In the genomic region with DNA sequence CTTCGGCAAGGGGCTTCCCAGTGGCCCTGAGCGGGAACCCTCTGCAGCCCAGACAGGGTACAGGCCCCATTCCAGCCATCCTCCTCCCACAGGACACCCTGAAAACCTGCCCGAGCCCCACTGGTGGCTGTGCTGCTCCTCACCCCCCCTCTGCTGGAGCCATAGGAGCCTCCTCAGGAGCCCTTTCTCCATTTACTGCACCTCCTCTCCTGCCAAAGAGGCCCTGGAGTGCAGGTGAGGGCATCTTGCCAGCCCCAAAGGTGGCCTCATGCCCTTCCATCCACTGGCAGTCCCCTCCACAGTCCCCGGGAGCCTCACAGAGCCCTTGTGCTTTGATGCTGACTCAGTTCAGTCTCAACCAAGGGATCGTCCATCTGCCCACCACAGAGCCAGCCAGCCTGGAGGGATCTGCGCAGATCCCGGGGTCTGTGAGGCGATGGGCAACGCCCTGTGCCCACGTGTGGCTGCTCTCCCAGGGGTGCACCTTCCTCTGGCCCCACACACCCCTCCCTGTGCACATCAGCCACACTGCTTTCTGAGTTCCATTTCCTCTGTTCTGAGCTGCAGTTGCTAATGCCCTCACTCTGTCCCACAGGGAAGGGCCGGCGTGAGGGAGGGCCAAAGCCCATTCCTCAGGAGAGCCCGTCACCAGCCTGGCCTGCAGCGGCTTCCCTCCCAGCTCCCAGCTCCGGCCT, we compare ENCODE assay signal across 20 cellular contexts.
A peak's percentile ranks its signal among the peaks of the same experiment; 100 is the strongest.
DNase-seq lines count a peak whose midpoint lies in the region; ATAC-seq and TF ChIP-seq lines count a peak whose summit lies in the region.
"Had no signal": no experiment of that assay in that cellular context is flagged by ENCODE, and none has a peak within 500 bp of the region (broad histone marks: within the 10 kb centered on the region; RNA-seq: fewer than 3 reads in every experiment).

No MANE protein-coding gene starts in this region.

- WGBS in upper lobe of left lung, 2 donors: 87 to 98% methylated on average over 9 to 15 of the region's 15 CpGs

- no peaks in the 10 kb centered on the region for H3K36me3 ChIP-seq in upper lobe of left lung
- H3K36me3 ChIP-seq: neutrophil had no signal

- H3K27me3 Mint-ChIP-seq in osteocyte (ENCODE audit: unreplicated experiment): no peaks in the 10 kb centered on the region
- H3K27me3 Mint-ChIP-seq in activated CD4-positive, alpha-beta T cell treated with anti-CD3 and anti-CD28 coated beads, Interleukin-2, amount 10 ng/mL, durations not matched to agents 24 days and 14 days: no peaks in the 10 kb centered on the region
- H3K27me3 Mint-ChIP-seq: B cell had no signal

- no peak for TF ChIP-seq EP300 in upper lobe of left lung (IDR thresholded peaks at IDR 0.05)

- H3K9me3 Mint-ChIP-seq in osteocyte (ENCODE audit: unreplicated experiment): peaks cover 14% of the 10 kb centered on the region
- no peaks in the 10 kb centered on the region for H3K9me3 Mint-ChIP-seq in activated CD4-positive, alpha-beta T cell treated with anti-CD3 and anti-CD28 coated beads, Interleukin-2, amount 10 ng/mL, durations not matched to agents 24 days and 14 days
- H3K9me3 Mint-ChIP-seq: activated naive CD8-positive, alpha-beta T cell treated with anti-CD3 and anti-CD28 coated beads, Interleukin-2, amount 10 ng/mL, durations not matched to agents 7 days and 5 days had no signal

- H3K36me3 Mint-ChIP-seq in osteocyte (ENCODE audit: unreplicated experiment): no peaks in the 10 kb centered on the region
- no peaks in the 10 kb centered on the region for H3K36me3 Mint-ChIP-seq in activated CD4-positive, alpha-beta T cell treated with anti-CD3 and anti-CD28 coated beads, Interleukin-2, amount 10 ng/mL, durations not matched to agents 24 days and 14 days (ENCODE audit: low read depth)
- H3K36me3 Mint-ChIP-seq: activated naive CD8-positive, alpha-beta T cell treated with anti-CD3 and anti-CD28 coated beads, Interleukin-2, amount 10 ng/mL, durations not matched to agents 7 days and 5 days had no signal

- H3K27ac Mint-ChIP-seq in osteocyte (ENCODE audit: unreplicated experiment): no peak overlapping the region
- H3K27ac Mint-ChIP-seq in activated CD4-positive, alpha-beta T cell treated with anti-CD3 and anti-CD28 coated beads, Interleukin-2, amount 10 ng/mL, durations not matched to agents 24 days and 14 days: no peak overlapping the region
- H3K27ac Mint-ChIP-seq: activated naive CD8-positive, alpha-beta T cell treated with anti-CD3 and anti-CD28 coated beads, Interleukin-2, amount 10 ng/mL, durations not matched to agents 7 days and 5 days; B cell had no signal

- TF ChIP-seq POLR2A in upper lobe of left lung (IDR thresholded peaks at IDR 0.05): no peak

- no peak overlapping the region for H3K27ac ChIP-seq in upper lobe of left lung
- H3K27ac ChIP-seq: body of pancreas, neutrophil had no signal

- H3K4me3 ChIP-seq in upper lobe of left lung: no peak overlapping the region
- H3K4me3 ChIP-seq: body of pancreas had no signal

- H3K4me1 Mint-ChIP-seq in osteocyte (ENCODE audit: unreplicated experiment): no peaks in the 10 kb centered on the region
- H3K4me1 Mint-ChIP-seq in activated CD4-positive, alpha-beta T cell treated with anti-CD3 and anti-CD28 coated beads, Interleukin-2, amount 10 ng/mL, durations not matched to agents 24 days and 14 days: no peaks in the 10 kb centered on the region
- H3K4me1 Mint-ChIP-seq: B cell had no signal

- ATAC-seq in activated CD4-positive, CD25-positive, alpha-beta regulatory T cell treated with anti-CD3 and anti-CD28 coated beads, Interleukin-2, amount 50 U/mL, for 24 hours: no peak
- peak; percentile 9 to 17 for ATAC-seq in upper lobe of left lung (ENCODE audit: low FRiP score in 2 of 2)
- ATAC-seq: body of pancreas had no signal

- H3K9me3 ChIP-seq in upper lobe of left lung: no peaks in the 10 kb centered on the region
- H3K9me3 ChIP-seq: body of pancreas, Caco-2, neutrophil had no signal

- no peaks in the 10 kb centered on the region for H3K27me3 ChIP-seq in upper lobe of left lung
- H3K27me3 ChIP-seq: body of pancreas, neutrophil had no signal

- no peak overlapping the region for H3K4me3 Mint-ChIP-seq in osteocyte (ENCODE audit: unreplicated experiment)
- H3K4me3 Mint-ChIP-seq in activated CD4-positive, alpha-beta T cell treated with anti-CD3 and anti-CD28 coated beads, Interleukin-2, amount 10 ng/mL, durations not matched to agents 24 days and 14 days: no peak overlapping the region
- H3K4me3 Mint-ChIP-seq: activated naive CD8-positive, alpha-beta T cell treated with anti-CD3 and anti-CD28 coated beads, Interleukin-2, amount 10 ng/mL, durations not matched to agents 7 days and 5 days; B cell had no signal

- TF ChIP-seq CTCF in osteocyte (IDR thresholded peaks at IDR 0.05) (no peak), upper lobe of left lung (IDR thresholded peaks at IDR 0.05) (no peak)

- peak; percentile 22 for DNase-seq in activated CD4-positive, CD25-positive, alpha-beta regulatory T cell treated with anti-CD3 and anti-CD28 coated beads, Interleukin-2, amount 50 U/mL, for 72 hours
- DNase-seq in islet precursor cell (peak; percentile 43), osteocyte (ENCODE audit: extremely low spot score, unreplicated experiment) (peak; percentile 80), upper lobe of left lung (peak; percentile 19 to 71), AG08396 (ENCODE audit: low spot score) (no peak), NCI-H187 treated with DMSO at 0.1 percent for 48 hours (lab: John Stamatoyannopoulos, UW) (no peak)
- no peak for DNase-seq in activated CD4-positive, alpha-beta T cell treated with anti-CD3 and anti-CD28 coated beads, Interleukin-2, amount 10 ng/mL, durations not matched to agents 24 days and 14 days
- DNase-seq: activated CD4-positive, alpha-beta T cell treated with anti-CD3 and anti-CD28 coated beads for 4 hours; activated naive CD8-positive, alpha-beta T cell treated with anti-CD3 and anti-CD28 coated beads, Interleukin-2, amount 10 ng/mL, durations not matched to agents 7 days and 5 days; NCI-H1105 treated with DMSO at 0.1 percent for 48 hours; NCI-H2171 treated with DMSO at 0.1 percent for 48 hours; NCI-H69; retina; SHP77 treated with DMSO at 0.1 percent for 48 hours; stimulated activated CD4-positive, alpha-beta T cell treated with anti-CD3 and anti-CD28 coated beads, Interleukin-15, amount 100 ng/mL, for 24 hours had no signal

- intact Hi-C loops in activated CD4-positive, alpha-beta T cell treated with anti-CD3 and anti-CD28 coated beads, Interleukin-2, amount 10 ng/mL, durations not matched to agents 24 days and 14 days (cut with micrococcal nuclease): no loop called here

- H3K4me1 ChIP-seq in upper lobe of left lung: peaks cover 0 to 6% (median 2%) of the 10 kb centered on the region in 4 donors
- H3K4me1 ChIP-seq: body of pancreas had no signal

Comparison
In these comparisons a context has a peak if more than half of its experiments do, and no peak if none do; other contexts are left out.
1. DNase-seq: peak in activated CD4-positive, CD25-positive, alpha-beta regulatory T cell treated with anti-CD3 and anti-CD28 coated beads, Interleukin-2, amount 50 U/mL, for 72 hours (single experiment), islet precursor cell (single experiment), osteocyte (single experiment) and upper lobe of left lung (2 of 2); none in activated CD4-positive, alpha-beta T cell treated with anti-CD3 and anti-CD28 coated beads, Interleukin-2, amount 10 ng/mL, durations not matched to agents 24 days and 14 days (single experiment), AG08396 (single experiment) and NCI-H187 treated with DMSO at 0.1 percent for 48 hours (single experiment).
2. ATAC-seq: peak in upper lobe of left lung (2 of 2); none in activated CD4-positive, CD25-positive, alpha-beta regulatory T cell treated with anti-CD3 and anti-CD28 coated beads, Interleukin-2, amount 50 U/mL, for 24 hours (0 of 2).